32 cellular contexts compared by ENCODE assay signal in the genomic region with DNA sequence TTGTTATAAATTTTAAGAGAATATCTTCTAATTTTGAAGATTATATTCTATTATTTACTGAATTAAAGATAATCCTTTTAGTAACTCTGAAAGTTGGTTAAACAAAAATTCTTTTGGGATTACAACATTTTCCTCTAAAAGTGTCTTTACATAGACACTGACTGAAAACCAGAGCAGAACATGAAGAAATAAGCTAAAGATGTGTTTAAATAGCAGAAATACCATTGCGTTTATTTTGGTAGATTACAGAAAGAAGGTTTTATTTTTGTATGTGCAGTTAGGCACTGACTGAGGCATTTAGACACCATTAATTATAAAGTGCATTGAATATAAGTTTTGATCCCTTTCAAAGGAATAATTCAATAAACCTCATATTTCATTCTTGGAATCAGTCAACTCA.
"Had no signal": no experiment of that assay in that cellular context is flagged by ENCODE, and none has a peak within 500 bp of the region (broad histone marks: within the 10 kb centered on the region; RNA-seq: fewer than 3 reads in every experiment).

No MANE protein-coding gene starts in this region.

- H3K27me3 ChIP-seq: adrenal gland, body of pancreas, brain microvascular endothelial cell, breast epithelium had no signal

- H3K27me3 Mint-ChIP-seq: activated B cell treated with CpG ODN at 0.5 μM for 24 hours; activated CD4-positive, alpha-beta memory T cell treated with anti-CD3 and anti-CD28 coated beads for 36 hours; activated naive CD4-positive, alpha-beta T cell treated with anti-CD3 and anti-CD28 coated beads, Interleukin-2, amount 50 U/mL, for 24 hours; activated naive CD8-positive, alpha-beta T cell; activated naive CD8-positive, alpha-beta T cell treated with anti-CD3 and anti-CD28 coated beads, Interleukin-2, amount 50 U/mL, for 24 hours had no signal

- H3K9me3 ChIP-seq: adrenal gland, body of pancreas, breast epithelium had no signal

- H3K4me3 ChIP-seq: adrenal gland, body of pancreas, breast epithelium had no signal

- H3K27ac ChIP-seq: adrenal gland, body of pancreas, brain microvascular endothelial cell, breast epithelium, VCaP had no signal

- H3K4me3 Mint-ChIP-seq: activated B cell treated with CpG ODN at 0.5 μM for 24 hours; activated CD4-positive, alpha-beta memory T cell treated with anti-CD3 and anti-CD28 coated beads for 36 hours; activated CD4-positive, alpha-beta T cell treated with anti-CD3 and anti-CD28 coated beads, Interleukin-2, amount 10 ng/mL, durations not matched to agents 7 days and 5 days; activated CD8-positive, alpha-beta T cell treated with anti-CD3 and anti-CD28 coated beads for 36 hours; activated naive CD4-positive, alpha-beta T cell treated with anti-CD3 and anti-CD28 coated beads, Interleukin-2, amount 10 ng/mL, durations not matched to agents 7 days and 5 days; activated naive CD4-positive, alpha-beta T cell treated with anti-CD3 and anti-CD28 coated beads, Interleukin-2, amount 50 U/mL, for 24 hours; activated naive CD8-positive, alpha-beta T cell; activated naive CD8-positive, alpha-beta T cell treated with anti-CD3 and anti-CD28 coated beads, Interleukin-2, amount 10 ng/mL, durations not matched to agents 7 days and 5 days; activated naive CD8-positive, alpha-beta T cell treated with anti-CD3 and anti-CD28 coated beads, Interleukin-2, amount 50 U/mL, for 24 hours; activated T-cell treated with anti-CD3 and anti-CD28 coated beads, Interleukin-2, amount 50 U/mL, for 4 hours; T-helper 1 cell treated with Interleukin-12 subunit alpha and Interleukin-12 subunit beta and Interleukin-4 antibody, amounts not matched to agents 30 μg/mL and 1 μg/mL, for 36 hours; T-helper 2 cell treated with Interferon-gamma antibody and Interleukin-4, amounts not matched to agents 5 μg/mL and 100 μg/mL, for 36 hours had no signal

- H3K4me1 Mint-ChIP-seq: activated naive CD4-positive, alpha-beta T cell treated with anti-CD3 and anti-CD28 coated beads, Interleukin-2, amount 50 U/mL, for 24 hours; activated naive CD8-positive, alpha-beta T cell treated with anti-CD3 and anti-CD28 coated beads, Interleukin-2, amount 10 ng/mL, durations not matched to agents 7 days and 5 days had no signal

- H3K4me1 ChIP-seq: adrenal gland, body of pancreas, breast epithelium had no signal

- H3K36me3 Mint-ChIP-seq: activated CD4-positive, alpha-beta memory T cell treated with anti-CD3 and anti-CD28 coated beads for 36 hours; activated naive CD4-positive, alpha-beta T cell treated with anti-CD3 and anti-CD28 coated beads, Interleukin-2, amount 10 ng/mL, durations not matched to agents 7 days and 5 days; activated naive CD4-positive, alpha-beta T cell treated with anti-CD3 and anti-CD28 coated beads, Interleukin-2, amount 50 U/mL, for 24 hours; activated naive CD8-positive, alpha-beta T cell; activated naive CD8-positive, alpha-beta T cell treated with anti-CD3 and anti-CD28 coated beads, Interleukin-2, amount 10 ng/mL, durations not matched to agents 7 days and 5 days had no signal

- H3K27ac Mint-ChIP-seq: activated B cell treated with CpG ODN at 0.5 μM for 24 hours; activated CD4-positive, alpha-beta memory T cell treated with anti-CD3 and anti-CD28 coated beads for 36 hours; activated CD4-positive, alpha-beta T cell treated with anti-CD3 and anti-CD28 coated beads, Interleukin-2, amount 10 ng/mL, durations not matched to agents 7 days and 5 days; activated CD8-positive, alpha-beta T cell treated with anti-CD3 and anti-CD28 coated beads for 36 hours; activated naive CD4-positive, alpha-beta T cell treated with anti-CD3 and anti-CD28 coated beads, Interleukin-2, amount 10 ng/mL, durations not matched to agents 7 days and 5 days; activated naive CD4-positive, alpha-beta T cell treated with anti-CD3 and anti-CD28 coated beads, Interleukin-2, amount 50 U/mL, for 24 hours; activated naive CD8-positive, alpha-beta T cell; activated naive CD8-positive, alpha-beta T cell treated with anti-CD3 and anti-CD28 coated beads, Interleukin-2, amount 10 ng/mL, durations not matched to agents 7 days and 5 days; activated naive CD8-positive, alpha-beta T cell treated with anti-CD3 and anti-CD28 coated beads, Interleukin-2, amount 50 U/mL, for 24 hours; activated T-helper 2 cell treated with anti-CD3 and anti-CD28 coated beads, Interferon-gamma antibody, Interleukin-2, Interleukin-4, amounts not matched to agents 10 μg/mL and 5 μg/mL and 100 μg/mL, durations not matched to agents 14 hours and 24 hours and 36 hours; T-helper 1 cell treated with Interleukin-12 subunit alpha and Interleukin-12 subunit beta and Interleukin-4 antibody, amounts not matched to agents 30 μg/mL and 1 μg/mL, for 36 hours; T-helper 2 cell treated with Interferon-gamma antibody and Interleukin-4, amounts not matched to agents 5 μg/mL and 100 μg/mL, for 36 hours had no signal

- ATAC-seq: activated CD8-positive, alpha-beta T cell treated with anti-CD3 and anti-CD28 coated beads for 36 hours; activated naive CD8-positive, alpha-beta T cell treated with anti-CD3 and anti-CD28 coated beads, Interleukin-2, amount 50 U/mL, for 24 hours; activated T-cell treated with anti-CD3 and anti-CD28 coated beads, Interleukin-2, amount 50 U/mL, for 4 hours; body of pancreas had no signal

- DNase-seq: activated B cell treated with CpG ODN at 0.5 μM for 24 hours; activated CD4-positive, alpha-beta memory T cell treated with anti-CD3 and anti-CD28 coated beads for 36 hours; activated CD4-positive, alpha-beta T cell treated with anti-CD3 and anti-CD28 coated beads for 48 hours; activated CD4-positive, alpha-beta T cell treated with anti-CD3 and anti-CD28 coated beads, Interleukin-2, amount 10 ng/mL, durations not matched to agents 7 days and 5 days; activated CD4-positive, CD25-positive, alpha-beta regulatory T cell treated with anti-CD3 and anti-CD28 coated beads, Interleukin-2, amount 50 U/mL, for 72 hours; activated CD8-positive, alpha-beta memory T cell treated with anti-CD3 and anti-CD28 coated beads, Interleukin-2, amount 50 U/mL, for 4 hours; activated CD8-positive, alpha-beta T cell treated with anti-CD3 and anti-CD28 coated beads for 36 hours; activated effector memory CD4-positive, alpha-beta T cell treated with Interleukin-2 at 50 U/mL for 16 hours; activated gamma-delta T cell; activated naive CD4-positive, alpha-beta T cell treated with anti-CD3 and anti-CD28 coated beads, Interleukin-2, amount 10 ng/mL, durations not matched to agents 7 days and 5 days; activated naive CD4-positive, alpha-beta T cell treated with Interleukin-2 at 50 U/mL for 16 hours; activated naive CD8-positive, alpha-beta T cell treated with anti-CD3 and anti-CD28 coated beads, Interleukin-2, amount 10 ng/mL, durations not matched to agents 7 days and 5 days; activated naive CD8-positive, alpha-beta T cell treated with anti-CD3 and anti-CD28 coated beads, Interleukin-2, amount 50 U/mL, for 24 hours; activated T-cell treated with anti-CD3 and anti-CD28 coated beads for 4 hours; activated T-cell treated with anti-CD3 and anti-CD28 coated beads, Interleukin-2, amount 50 U/mL, for 1 hour; activated T-cell treated with anti-CD3 and anti-CD28 coated beads, Interleukin-2, amount 50 U/mL, for 4 hours; adrenal gland; amniotic stem cell; aorta; body of pancreas; brain microvascular endothelial cell; central memory CD4-positive, alpha-beta T cell; T-helper 1 cell; T-helper 2 cell; T-helper 9 cell had no signal

- H3K36me3 ChIP-seq: adrenal gland, brain microvascular endothelial cell, breast epithelium had no signal

- H3K9me3 Mint-ChIP-seq: activated B cell treated with CpG ODN at 0.5 μM for 24 hours; activated CD4-positive, alpha-beta memory T cell treated with anti-CD3 and anti-CD28 coated beads for 36 hours; activated CD4-positive, alpha-beta T cell treated with anti-CD3 and anti-CD28 coated beads, Interleukin-2, amount 10 ng/mL, durations not matched to agents 7 days and 5 days; activated CD8-positive, alpha-beta T cell treated with anti-CD3 and anti-CD28 coated beads for 36 hours; activated naive CD4-positive, alpha-beta T cell treated with anti-CD3 and anti-CD28 coated beads, Interleukin-2, amount 10 ng/mL, durations not matched to agents 7 days and 5 days; activated naive CD4-positive, alpha-beta T cell treated with anti-CD3 and anti-CD28 coated beads, Interleukin-2, amount 50 U/mL, for 24 hours; activated naive CD8-positive, alpha-beta T cell treated with anti-CD3 and anti-CD28 coated beads, Interleukin-2, amount 10 ng/mL, durations not matched to agents 7 days and 5 days; activated naive CD8-positive, alpha-beta T cell treated with anti-CD3 and anti-CD28 coated beads, Interleukin-2, amount 50 U/mL, for 24 hours; activated T-cell treated with anti-CD3 and anti-CD28 coated beads, Interleukin-2, amount 50 U/mL, for 4 hours; activated T-helper 2 cell treated with anti-CD3 and anti-CD28 coated beads, Interferon-gamma antibody, Interleukin-2, Interleukin-4, amounts not matched to agents 10 μg/mL and 5 μg/mL and 100 μg/mL, durations not matched to agents 14 hours and 24 hours and 36 hours; T-helper 1 cell treated with Interleukin-12 subunit alpha and Interleukin-12 subunit beta and Interleukin-4 antibody, amounts not matched to agents 30 μg/mL and 1 μg/mL, for 36 hours; T-helper 2 cell treated with Interferon-gamma antibody and Interleukin-4, amounts not matched to agents 5 μg/mL and 100 μg/mL, for 36 hours had no signal
